Comparison of ENCODE assay signal across 17 cellular contexts in the genomic region with DNA sequence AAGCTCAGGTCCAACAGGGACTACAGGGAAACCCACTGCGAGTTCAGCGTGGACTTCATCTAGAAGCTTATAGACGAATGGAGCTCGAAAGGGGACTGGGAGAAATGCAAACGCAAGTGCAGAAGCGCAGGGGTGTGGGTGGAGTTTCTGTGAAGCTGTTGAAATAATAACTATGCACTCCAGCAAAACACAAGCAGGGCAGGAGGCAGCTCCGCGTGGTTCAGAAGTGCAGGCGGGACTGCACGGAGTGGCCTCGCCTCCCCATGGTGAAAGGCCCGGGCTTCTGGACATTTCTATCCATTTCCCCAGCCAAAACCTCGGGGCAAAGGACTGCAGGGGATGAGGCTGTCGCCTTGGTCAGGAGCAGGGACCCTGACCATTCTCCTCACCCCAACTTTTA.
DNase-seq lines count a peak whose midpoint lies in the region; ATAC-seq and TF ChIP-seq lines count a peak whose summit lies in the region.
"Had no signal": no experiment of that assay in that cellular context is flagged by ENCODE, and none has a peak within 500 bp of the region (broad histone marks: within the 10 kb centered on the region; RNA-seq: fewer than 3 reads in every experiment).

No MANE protein-coding gene starts in this region.

- no peak for TF ChIP-seq POLR2A in transverse colon (IDR thresholded peaks at IDR 0.05)

- H3K4me3 ChIP-seq in left ventricle myocardium inferior = no peak overlapping the region
- H3K4me3 ChIP-seq in choroid plexus epithelial cell (ENCODE audit: low read depth, low read length) = no peak overlapping the region
- H3K4me3 ChIP-seq in neural progenitor cell = no peak overlapping the region
- H3K4me3 ChIP-seq in upper lobe of right lung = no peak overlapping the region
- H3K4me3 ChIP-seq in transverse colon = no peak overlapping the region
- H3K4me3 ChIP-seq: BLaER1, GM23338 had no signal

- H3K4me1 ChIP-seq in left ventricle myocardium inferior (peaks cover 49% of the 10 kb centered on the region), neural progenitor cell (peaks cover 5% of the 10 kb centered on the region), upper lobe of right lung (peaks cover 5% of the 10 kb centered on the region), transverse colon (no peaks in the 10 kb centered on the region)
- H3K4me1 ChIP-seq: Caco-2 had no signal

- peaks cover 53% of the 10 kb centered on the region for H3K79me2 ChIP-seq in neural progenitor cell (ENCODE audit: low read depth)

- peaks cover 21% of the 10 kb centered on the region for H3F3A ChIP-seq in neural progenitor cell (ENCODE audit: low read depth)

- peaks cover 29% of the 10 kb centered on the region for H4K20me1 ChIP-seq in neural progenitor cell (ENCODE audit: low read depth)

- H3K27ac Mint-ChIP-seq in neural progenitor cell = peak overlapping the region; percentile 25
- H3K27ac Mint-ChIP-seq in T-helper 17 cell = no peak overlapping the region
- H3K27ac Mint-ChIP-seq: CD8-positive, alpha-beta memory T cell; GM23338 had no signal

- H3K36me3 Mint-ChIP-seq in neural progenitor cell (peaks cover 23% of the 10 kb centered on the region), T-helper 17 cell (ENCODE audit: low read depth) (no peaks in the 10 kb centered on the region)
- H3K36me3 Mint-ChIP-seq: CD8-positive, alpha-beta memory T cell had no signal

- ATAC-seq in left ventricle myocardium superior (peak; percentile 45), upper lobe of right lung (peak; percentile 14), T-helper 17 cell (no peak)
- ATAC-seq: GM23338 had no signal

- H3K4me3 Mint-ChIP-seq in neural progenitor cell (no peak overlapping the region), T-helper 17 cell (no peak overlapping the region)
- H3K4me3 Mint-ChIP-seq: CD8-positive, alpha-beta memory T cell; GM23338 had no signal

- H3K27me3 Mint-ChIP-seq in neural progenitor cell (ENCODE audit: insufficient read depth, low read depth) = no peaks in the 10 kb centered on the region
- H3K27me3 Mint-ChIP-seq in T-helper 17 cell = peaks cover 8% of the 10 kb centered on the region

- intact Hi-C loops in left ventricle myocardium superior (cut with micrococcal nuclease) = no loop called here
- intact Hi-C loops in left ventricle myocardium inferior (cut with micrococcal nuclease) = no loop called here
- intact Hi-C loops in upper lobe of right lung (cut with DNase I) = no loop called here
- intact Hi-C loops in transverse colon (cut with DNase I; ENCODE audit: low total_unique reads) = no loop called here

- WGBS in transverse colon (ENCODE audit: low coverage in 1 of 2), 2 donors = 81 to 94% methylated on average over 6 to 14 of the region's 14 CpGs

- no peak for TF ChIP-seq EP300 in transverse colon (IDR thresholded peaks at IDR 0.05; ENCODE audit: low read depth)

- no peak overlapping the region for H3K4me2 ChIP-seq in neural progenitor cell
- H3K4me2 ChIP-seq: GM23338 had no signal

- no peaks in the 10 kb centered on the region for H3K36me3 ChIP-seq in left ventricle myocardium inferior
- no peaks in the 10 kb centered on the region for H3K36me3 ChIP-seq in neural progenitor cell
- no peaks in the 10 kb centered on the region for H3K36me3 ChIP-seq in upper lobe of right lung
- no peaks in the 10 kb centered on the region for H3K36me3 ChIP-seq in transverse colon

- H2AFZ ChIP-seq in neural progenitor cell (replicated peaks) = no peak overlapping the region
- H2AFZ ChIP-seq: GM23338 had no signal

- no peaks in the 10 kb centered on the region for H3K9me3 ChIP-seq in left ventricle myocardium inferior (replicated peaks)
- H3K9me3 ChIP-seq in neural progenitor cell (ENCODE audit: low read depth) = no peaks in the 10 kb centered on the region
- no peaks in the 10 kb centered on the region for H3K9me3 ChIP-seq in upper lobe of right lung
- H3K9me3 ChIP-seq in transverse colon = no peaks in the 10 kb centered on the region
- H3K9me3 ChIP-seq in T-helper 17 cell (ENCODE audit: control insufficient read depth, low read length, poor library complexity, severe bottlenecking) = no peaks in the 10 kb centered on the region

- H3K4me1 Mint-ChIP-seq in neural progenitor cell (peaks cover 41% of the 10 kb centered on the region), T-helper 17 cell (no peaks in the 10 kb centered on the region)
- H3K4me1 Mint-ChIP-seq: CD8-positive, alpha-beta memory T cell had no signal

- no peak for TF ChIP-seq CTCF in left ventricle myocardium inferior (IDR thresholded peaks at IDR 0.05; ENCODE audit: borderline replicate concordance)
- TF ChIP-seq CTCF in choroid plexus epithelial cell (conservative IDR thresholded peaks at IDR 0.05; ENCODE audit: low read depth, low read length) = no peak
- TF ChIP-seq CTCF in neural progenitor cell (IDR thresholded peaks at IDR 0.05) = no peak
- TF ChIP-seq CTCF in upper lobe of right lung (IDR thresholded peaks at IDR 0.05) = no peak
- TF ChIP-seq CTCF in transverse colon (IDR thresholded peaks at IDR 0.05) = no peak

- H3K27me3 ChIP-seq in left ventricle myocardium inferior (ENCODE audit: low read depth) (peaks cover 16% of the 10 kb centered on the region), neural progenitor cell (no peaks in the 10 kb centered on the region), upper lobe of right lung (no peaks in the 10 kb centered on the region), transverse colon (no peaks in the 10 kb centered on the region)
- H3K27me3 ChIP-seq: BLaER1 had no signal

- H3K9me3 Mint-ChIP-seq in neural progenitor cell = no peaks in the 10 kb centered on the region
- H3K9me3 Mint-ChIP-seq: CD8-positive, alpha-beta memory T cell; GM23338 had no signal

- no peak overlapping the region for H3K9ac ChIP-seq in neural progenitor cell
- H3K9ac ChIP-seq: BLaER1 had no signal

- in situ Hi-C loops in transverse colon (cut with MboI; ENCODE audit: low pct_ligation_motif_present in 1 of 4, low pct_unique_long_range_greater_than_20kb in 1 of 4, low sequenced_read_pairs in 3 of 4) = no loop called here

- DNase-seq in left ventricle myocardium superior (no peak), left ventricle myocardium inferior (no peak), choroid plexus epithelial cell (ENCODE audit: low read depth) (peak; percentile 52), neural progenitor cell (ENCODE audit: low spot score) (no peak), upper lobe of right lung (no peak), transverse colon (no peak), T-helper 17 cell (no peak), NCI-H524 treated with DMSO at 0.1 percent for 48 hours (lab: John Stamatoyannopoulos, UW) (no peak)
- DNase-seq: 8988T; AML-193; Caco-2; CD8-positive, alpha-beta memory T cell; DND-41; GF-D8; H7 had no signal

- H3K27ac ChIP-seq in left ventricle myocardium inferior (replicated peaks) (no peak overlapping the region), neural progenitor cell (no peak overlapping the region), upper lobe of right lung (no peak overlapping the region), transverse colon (no peak overlapping the region)
- H3K27ac ChIP-seq: BLaER1 had no signal
